ENCODE assay signal across 8 cellular contexts in genomic region chr1:209576798-209577197, GRCh38. TPM values are rescaled to one million over a fixed set of nuclear protein-coding genes. Genes with fewer than 3 reads are reported as not detected.
DNase-seq lines count a peak whose midpoint lies in the region; ATAC-seq and TF ChIP-seq lines count a peak whose summit lies in the region.

No MANE protein-coding gene starts in this region.

- no peaks in the 10 kb centered on the region for H3K4me1 Mint-ChIP-seq in glutamatergic neuron (ENCODE audit: low read depth, unreplicated experiment)
- H3K4me1 Mint-ChIP-seq in progenitor cell of endocrine pancreas (ENCODE audit: low read depth), result no peaks in the 10 kb centered on the region

- H3K9me3 ChIP-seq in SJCRH30 (replicated peaks) (no peaks in the 10 kb centered on the region), aorta (ENCODE audit: control insufficient read depth, low read length) (no peaks in the 10 kb centered on the region)

- peaks cover 2% of the 10 kb centered on the region for H3K27me3 Mint-ChIP-seq in glutamatergic neuron (ENCODE audit: unreplicated experiment)
- H3K27me3 Mint-ChIP-seq in progenitor cell of endocrine pancreas, result peaks cover 35% of the 10 kb centered on the region

- H3K9me3 Mint-ChIP-seq in glutamatergic neuron (ENCODE audit: unreplicated experiment) (no peaks in the 10 kb centered on the region), progenitor cell of endocrine pancreas (ENCODE audit: low read depth) (no peaks in the 10 kb centered on the region)

- H3K4me1 ChIP-seq in SJCRH30 (no peaks in the 10 kb centered on the region), aorta (ENCODE audit: control insufficient read depth in 1 of 2, insufficient read depth in 2 of 2, low read length in 2 of 2) (no peaks in the 10 kb centered on the region)

- peak; percentile 72 for ATAC-seq in GM21737 (IDR thresholded peaks at IDR 0.05; ENCODE audit: unreplicated experiment)
- ATAC-seq in aorta (ENCODE audit: low FRiP score), result peak; percentile 87

- DNase-seq in DMS53 (lab: John Stamatoyannopoulos, UW) (peak; percentile 92), LNCaP clone FGC (ENCODE audit: low read depth) (no peak), SJCRH30 (peak; percentile 82 to 95), glutamatergic neuron (peak; percentile 90), progenitor cell of endocrine pancreas (ENCODE audit: low spot score, unreplicated experiment) (peak; percentile 82), aorta (peak; percentile 85 to 91)
- DNase-seq in activated naive CD4-positive, alpha-beta T cell treated with Interleukin-2 at 50 U/mL for 16 hours, result peak; percentile 73

- H3K27me3 ChIP-seq in SJCRH30 (no peaks in the 10 kb centered on the region), aorta (ENCODE audit: control insufficient read depth in 1 of 2, insufficient read depth in 2 of 2, low read length in 1 of 2) (no peaks in the 10 kb centered on the region)

- H3K27ac Mint-ChIP-seq in glutamatergic neuron (ENCODE audit: unreplicated experiment) (no peak overlapping the region), progenitor cell of endocrine pancreas (no peak overlapping the region)

- H3K36me3 ChIP-seq in SJCRH30, result no peaks in the 10 kb centered on the region
- no peaks in the 10 kb centered on the region for H3K36me3 ChIP-seq in aorta (ENCODE audit: control insufficient read depth in 1 of 2, insufficient read depth in 2 of 2, low read length in 1 of 2)

- TF ChIP-seq CTCF in LNCaP clone FGC (IDR thresholded peaks at IDR 0.05; ENCODE audit: control insufficient read depth, extremely low read depth, insufficient read depth), result peak; percentile 99
- peak; percentile 89 for TF ChIP-seq CTCF in glutamatergic neuron (IDR thresholded peaks at IDR 0.05; ENCODE audit: partially characterized antibody, unreplicated experiment)
- peak; percentile 96 for TF ChIP-seq CTCF in progenitor cell of endocrine pancreas (IDR thresholded peaks at IDR 0.05; ENCODE audit: unreplicated experiment)

- H3K4me3 Mint-ChIP-seq in glutamatergic neuron (ENCODE audit: unreplicated experiment), result no peak overlapping the region
- H3K4me3 Mint-ChIP-seq in progenitor cell of endocrine pancreas (ENCODE audit: low read depth), result no peak overlapping the region

- 11 to 15% methylated on average over 6 of the region's 6 CpGs for WGBS in aorta, 2 donors

- no peaks in the 10 kb centered on the region for H3K36me3 Mint-ChIP-seq in glutamatergic neuron (ENCODE audit: unreplicated experiment)
- H3K36me3 Mint-ChIP-seq in progenitor cell of endocrine pancreas (ENCODE audit: insufficient read depth), result no peaks in the 10 kb centered on the region

- no peak overlapping the region for H3K27ac ChIP-seq in SJCRH30
- H3K27ac ChIP-seq in aorta (ENCODE audit: low read depth in 1 of 2, low read length in 2 of 2), result no peak overlapping the region

- intact Hi-C loops in aorta (cut with DNase I), result loop anchor here (1.0 to 5.0 kb wide), 4 partner anchors 50 to 171 kb away; no protein-coding TSS in a partner anchor

- H3K4me3 ChIP-seq in LNCaP clone FGC (ENCODE audit: low read depth, low read length) (no peak overlapping the region), SJCRH30 (no peak overlapping the region), aorta (ENCODE audit: low read length in 2 of 2) (no peak overlapping the region)

RNA-seq across cellular contexts. Expression of gene CAMK1G, which starts 6.7 kb away (rescaled TPM):
- not detected in 2 replicates for total RNA-seq in SJCRH30 (2014; rRNA removed; shearing (Covaris generic))
- total RNA-seq in glutamatergic neuron (ENCODE audit: unreplicated experiment) (2.0 TPM), progenitor cell of endocrine pancreas (2.4 and 2.7 TPM in 2 replicates), aorta (under 1 TPM in 1 of 2 donors, not detected in 1; 0.72 TPM)
- polyA plus RNA-seq in aorta, result under 1 TPM in 1 of 2 donors, not detected in 1; 0.63 TPM
